Comparison of ENCODE assay signal across 11 cellular contexts in the genomic region with DNA sequence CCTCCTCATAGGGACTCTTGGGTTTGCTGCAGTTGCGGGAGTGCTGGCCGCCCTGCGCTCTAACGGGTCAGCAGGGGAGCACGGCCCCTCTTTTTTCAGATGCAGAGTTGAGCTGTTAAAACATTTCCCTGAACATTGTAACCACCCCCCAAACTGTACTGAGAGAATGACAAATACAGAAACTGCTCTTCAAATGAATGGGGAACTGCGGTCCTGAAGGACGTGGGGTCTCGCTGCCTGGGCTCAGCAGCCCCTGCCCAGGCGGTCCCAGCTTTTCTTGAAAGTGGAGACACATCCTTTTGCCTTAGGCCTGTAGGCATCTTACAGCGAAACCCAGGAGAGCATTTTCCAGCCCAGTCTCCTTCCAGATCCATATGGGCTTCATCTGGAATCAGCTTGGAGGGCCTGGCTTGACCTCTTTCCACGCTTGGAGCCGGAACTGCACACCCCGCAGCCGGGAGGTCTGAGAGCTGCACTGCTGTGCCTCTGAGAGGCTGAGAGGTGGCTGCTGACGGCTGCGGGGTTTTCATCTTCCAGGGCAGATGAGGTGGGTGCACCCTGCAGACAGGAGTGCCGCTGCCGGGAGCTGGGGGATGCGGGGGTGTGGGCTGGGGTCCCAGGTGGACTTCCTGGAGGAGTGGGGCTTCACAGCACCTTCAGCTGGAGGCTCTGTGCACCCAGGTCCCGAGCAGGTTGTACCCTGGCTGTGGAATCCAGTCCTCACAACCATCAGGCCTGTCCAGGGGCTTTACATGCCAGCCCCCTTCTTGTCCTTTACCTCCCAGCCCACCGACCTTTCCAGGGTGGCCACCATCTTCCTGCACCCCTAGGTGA. TPM values are rescaled to one million over a fixed set of nuclear protein-coding genes. Genes with fewer than 3 reads are reported as not detected.
A peak's percentile ranks its signal among the peaks of the same experiment; 100 is the strongest.
DNase-seq lines count a peak whose midpoint lies in the region; ATAC-seq, FAIRE-seq and TF ChIP-seq lines count a peak whose summit lies in the region.
"Had no signal": no experiment of that assay in that cellular context is flagged by ENCODE, and none has a peak within 500 bp of the region (broad histone marks: within the 10 kb centered on the region; RNA-seq: fewer than 3 reads in every experiment).

No MANE protein-coding gene starts in this region.

- CTCF ChIA-PET in H1 (lab: Charles Lee; ENCODE audit: partially characterized antibody): interaction anchor here (0.9 to 12.8 kb wide), 5 partner anchors 9 to 152 kb away, joined by 3 to 125 read pairs (median 4); no protein-coding TSS in a partner anchor

- no peak overlapping the region for H3K9ac ChIP-seq in H1 (replicated peaks in 1 of 4; ENCODE audit: extremely low read depth in 1 of 4, low read depth in 3 of 4, low read length in 3 of 4)
- H3K9ac ChIP-seq in mesendoderm (ENCODE audit: low read length): no peak overlapping the region

- H3K4ac ChIP-seq in H1 (replicated peaks; ENCODE audit: insufficient read length, low read depth, low read length): no peak overlapping the region
- no peak overlapping the region for H3K4ac ChIP-seq in mesendoderm (ENCODE audit: low read depth, low read length)

- peak overlapping the region; percentile 32 for H4K91ac ChIP-seq in H1 (replicated peaks; ENCODE audit: insufficient read length, low read length)

- peaks cover 6% of the 10 kb centered on the region for H3K79me1 ChIP-seq in H1 (ENCODE audit: low read depth, low read length)
- H3K79me1 ChIP-seq in mesendoderm (ENCODE audit: low read length): no peaks in the 10 kb centered on the region

- no peaks in the 10 kb centered on the region for H3K9me3 Mint-ChIP-seq in IgD-negative memory B cell
- H3K9me3 Mint-ChIP-seq in progenitor cell of endocrine pancreas (ENCODE audit: low read depth): no peaks in the 10 kb centered on the region

- no peak for TF ChIP-seq RAD21 in H1 (IDR thresholded peaks at IDR 0.05 in 1 of 2, conservative IDR thresholded peaks at IDR 0.05 in 1 of 2; ENCODE audit: low read depth in 2 of 2, low read length in 2 of 2)

- H3K27ac ChIP-seq in H1 (ENCODE audit: low read depth, low read length) (no peak overlapping the region), mesendoderm (ENCODE audit: low read depth, low read length) (no peak overlapping the region)
- H3K27ac ChIP-seq: 22Rv1 had no signal

- no peak overlapping the region for H3K14ac ChIP-seq in H1 (ENCODE audit: insufficient read length)

- POLR2A ChIA-PET in H1 (lab: Charles Lee; ENCODE audit: partially characterized antibody): interaction anchor here (1.4 to 3.7 kb wide), 3 partner anchors 15 to 40 kb away, joined by 4 to 29 read pairs (median 8); no protein-coding TSS in a partner anchor

- no peak overlapping the region for H4K5ac ChIP-seq in H1 (ENCODE audit: insufficient read length, low read depth, low read length)
- H4K5ac ChIP-seq in mesendoderm (ENCODE audit: low read length): no peak overlapping the region

- no peak for ATAC-seq in GM21529 (IDR thresholded peaks at IDR 0.05; ENCODE audit: unreplicated experiment)

- H2BK15ac ChIP-seq in H1 (ENCODE audit: low read length) (0 out of 2 replicates have a peak overlapping the region, but pooled peaks have one; percentile 88), mesendoderm (replicated peaks; ENCODE audit: low read depth) (no peak overlapping the region)

- H3K23ac ChIP-seq in H1 (ENCODE audit: insufficient read length) (no peak overlapping the region), mesendoderm (ENCODE audit: low read length) (no peak overlapping the region)

- peak overlapping the region; percentile 86 for H2BK20ac ChIP-seq in H1 (ENCODE audit: low read length)

- no peak overlapping the region for H3K56ac ChIP-seq in H1 (replicated peaks; ENCODE audit: insufficient read length, low read depth, low read length)
- no peak overlapping the region for H3K56ac ChIP-seq in mesendoderm (ENCODE audit: low read length)

- H3K36me3 ChIP-seq in H1 (ENCODE audit: control insufficient read depth in 2 of 4, insufficient read depth in 4 of 4, low read length in 3 of 4) (no peaks in the 10 kb centered on the region), mesendoderm (ENCODE audit: control insufficient read depth, insufficient read depth, low read length) (no peaks in the 10 kb centered on the region)
- H3K36me3 ChIP-seq: tibial artery had no signal

- H4K8ac ChIP-seq in H1 (ENCODE audit: extremely low read depth, insufficient read depth, low read length) (no peak overlapping the region; the same call in 1 of the 2 replicates), mesendoderm (ENCODE audit: low read depth, low read length) (no peak overlapping the region)

- H2AK5ac ChIP-seq in H1 (ENCODE audit: low read depth, low read length) (0 out of 2 replicates have a peak overlapping the region, but pooled peaks have one; percentile 34), mesendoderm (ENCODE audit: low read length) (no peak overlapping the region)

- H3K27me3 Mint-ChIP-seq in IgD-negative memory B cell (peaks cover 8% of the 10 kb centered on the region), progenitor cell of endocrine pancreas (peaks cover 10% of the 10 kb centered on the region)

- no peak for TF ChIP-seq CTCF in H1 (IDR thresholded peaks at IDR 0.05; ENCODE audit: control extremely low read depth in 1 of 3, insufficient read depth in 1 of 3, low read depth in 1 of 3, low read length in 3 of 3)
- TF ChIP-seq CTCF in progenitor cell of endocrine pancreas (IDR thresholded peaks at IDR 0.05; ENCODE audit: unreplicated experiment): no peak

- H3K9me3 ChIP-seq in H1 (ENCODE audit: insufficient read depth in 2 of 2, low read depth in 1 of 2, low read length in 1 of 2): no peaks in the 10 kb centered on the region
- H3K9me3 ChIP-seq: tibial artery had no signal

- H3K27me3 ChIP-seq in H1 (replicated peaks in 1 of 4; ENCODE audit: control insufficient read depth in 3 of 4, extremely low read depth in 1 of 4, insufficient read depth in 3 of 4, low read length in 3 of 4) (peaks cover 0 to 11% (median 5%) of the 10 kb centered on the region in 4 experiments; a peak in 4 of 7 replicates), mesendoderm (ENCODE audit: insufficient read depth, low read length, poor library complexity) (no peaks in the 10 kb centered on the region)
- H3K27me3 ChIP-seq: tibial artery had no signal

- WGBS in H1 (ENCODE audit: extremely low coverage in 1 of 2, insufficient coverage in 1 of 2, insufficient read length in 1 of 2, insufficient replicate concordance in 2 of 2, low coverage in 1 of 2, low lambda C conversion rate in 2 of 2, missing lambda C conversion rate in 1 of 2), 2 experiments: 60% methylated on average over 21 of the region's 21 CpGs; no CpG with 5 or more reads in 1 of the 2 experiments
- WGBS in mesendoderm (ENCODE audit: extremely low coverage, insufficient coverage, low lambda C conversion rate): no CpG with 5 or more reads among the region's 21 CpGs

- peak overlapping the region; percentile 48 to 67 for H3K4me2 ChIP-seq in H1 (ENCODE audit: insufficient read depth in 1 of 2, low read depth in 2 of 2, low read length in 2 of 2)
- no peak overlapping the region for H3K4me2 ChIP-seq in mesendoderm (ENCODE audit: low read length)

- H2BK5ac ChIP-seq in H1 (ENCODE audit: low read depth, low read length): 0 out of 2 replicates have a peak overlapping the region, but pooled peaks have one; percentile 24
- H2BK5ac ChIP-seq in mesendoderm (ENCODE audit: low read length): no peak overlapping the region

- TF ChIP-seq EP300 in H1 (IDR thresholded peaks at IDR 0.05; ENCODE audit: borderline replicate concordance in 1 of 2, low read depth in 2 of 2, low read length in 2 of 2): no peak

- H3K27ac Mint-ChIP-seq in IgD-negative memory B cell (no peak overlapping the region), progenitor cell of endocrine pancreas (no peak overlapping the region)

- H3K4me3 ChIP-seq in H1 (ENCODE audit: extremely low read depth in 1 of 4, insufficient read depth in 2 of 4, low read depth in 3 of 4, low read length in 4 of 4) (peak overlapping the region in 1 of 4 experiments; percentile 85; a peak in 3 of 8 replicates), mesendoderm (ENCODE audit: low read length) (no peak overlapping the region)

- no peak for TF ChIP-seq POLR2A in H1 (IDR thresholded peaks at IDR 0.05; ENCODE audit: control extremely low read depth in 1 of 2, low read depth in 2 of 2, low read length in 2 of 2)

- peaks cover 5 to 7% (median 7%) of the 10 kb centered on the region in 3 donors for H3K4me1 Mint-ChIP-seq in IgD-negative memory B cell
- peaks cover 13% of the 10 kb centered on the region for H3K4me1 Mint-ChIP-seq in progenitor cell of endocrine pancreas (ENCODE audit: low read depth)

- peaks cover 2 to 8% of the 10 kb centered on the region in 2 experiments for H4K20me1 ChIP-seq in H1 (replicated peaks in 1 of 2; ENCODE audit: control insufficient read depth in 1 of 2, insufficient read depth in 2 of 2, low read length in 2 of 2)

- no peaks in the 10 kb centered on the region for H3K79me2 ChIP-seq in H1 (ENCODE audit: control insufficient read depth in 1 of 2, insufficient read depth in 2 of 2, low read length in 2 of 2)
- H3K79me2 ChIP-seq in mesendoderm (ENCODE audit: control insufficient read depth, insufficient read depth, low read length): no peaks in the 10 kb centered on the region

- H3K23me2 ChIP-seq in H1 (ENCODE audit: low read depth, low read length): peaks cover 13% of the 10 kb centered on the region; the same call in 1 of the 2 replicates

- H3K4me1 ChIP-seq in H1 (replicated peaks in 1 of 4; ENCODE audit: control insufficient read depth in 3 of 4, insufficient read depth in 4 of 4, low read length in 3 of 4) (peaks cover 0 to 27% (median 17%) of the 10 kb centered on the region in 4 experiments; a peak in 5 of 7 replicates), mesendoderm (ENCODE audit: control insufficient read depth, low read depth, low read length) (no peaks in the 10 kb centered on the region)

- no peaks in the 10 kb centered on the region for H3K36me3 Mint-ChIP-seq in IgD-negative memory B cell
- H3K36me3 Mint-ChIP-seq in progenitor cell of endocrine pancreas (ENCODE audit: insufficient read depth): no peaks in the 10 kb centered on the region

- no peak for FAIRE-seq in H1 (lab: Jason Lieb, UNC)

- H2BK120ac ChIP-seq in H1 (replicated peaks; ENCODE audit: low read depth, low read length) (no peak overlapping the region), mesendoderm (ENCODE audit: low read depth, low read length) (no peak overlapping the region)

- peak overlapping the region; percentile 80; the same call in 1 of the 2 replicates for H2BK12ac ChIP-seq in H1 (ENCODE audit: low read depth, low read length)

- H3K4me3 Mint-ChIP-seq in IgD-negative memory B cell (peak overlapping the region; percentile 67 to 90 (median 82)), progenitor cell of endocrine pancreas (ENCODE audit: low read depth) (peak overlapping the region; percentile 42)

- DNase-seq in NCI-H82 (lab: John Stamatoyannopoulos, UW): peak; percentile 34
- no peak for DNase-seq in NCI-H82 treated with DMSO at 0.1 percent for 48 hours (lab: John Stamatoyannopoulos, UW; ENCODE audit: unreplicated experiment)
- peak in 1 of 2 experiments; percentile 49 for DNase-seq in H1 (ENCODE audit: low read depth in 1 of 2, low spot score in 2 of 2)
- no peak for DNase-seq in progenitor cell of endocrine pancreas (ENCODE audit: low spot score, unreplicated experiment)
- no peak for DNase-seq in SHP77 treated with DMSO at 0.1 percent for 48 hours (lab: John Stamatoyannopoulos, UW)
- no peak for DNase-seq in mesendoderm
- DNase-seq: NCI-H2029 treated with DMSO at 0.1 percent for 48 hours, tibial artery had no signal

- H3K18ac ChIP-seq in H1 (ENCODE audit: extremely low read depth, low read length) (peak overlapping the region; percentile 66; the same call in 1 of the 2 replicates), mesendoderm (ENCODE audit: low read length) (no peak overlapping the region)

- H2AFZ ChIP-seq in H1 (ENCODE audit: low read length): no peak overlapping the region

RNA-seq across cellular contexts. Expression of a gene that starts 1.2 kb away (rescaled TPM):
- 42.0 TPM for polyA plus RNA-seq in IgD-negative memory B cell
- 30.5 and 31.6 TPM in 2 replicates for total RNA-seq in H1 (2021; fragmentation: NEBNext Ultra II Directional; extraction: Animal tissue kit (Norgen Biotek cat#: 25700))
- 37.6 and 52.1 TPM in 2 replicates for polyA plus RNA-seq in H1 (2011; rRNA removed)
- 36.0 TPM for polyA plus RNA-seq in H1 (2011; cell fraction: cytosol; rRNA removed)
- 44.9 TPM for polyA plus RNA-seq in H1 (2011; cell fraction: nucleus; rRNA removed)
- polyA plus RNA-seq in H1 (2012, experiment 1 of 2): 16.4 to 27.5 TPM (median 25.2 TPM) in 4 replicates
- 26.0 TPM for polyA plus RNA-seq in H1 (2012, experiment 2 of 2)
- polyA plus RNA-seq in H1 (2013, experiment 1 of 2): 32.4 TPM
- polyA plus RNA-seq in H1 (2013, experiment 2 of 2): 37.1 TPM
- polyA minus RNA-seq in H1 (2011; rRNA and poly(A)+ RNA removed): 9.3 and 15.5 TPM in 2 replicates
- 19.5 TPM for polyA minus RNA-seq in H1 (2011; cell fraction: cytosol; rRNA and poly(A)+ RNA removed)
- 12.9 TPM for polyA minus RNA-seq in H1 (2011; cell fraction: nucleus; rRNA and poly(A)+ RNA removed)
- 27.7 and 28.0 TPM in 2 replicates for total RNA-seq in progenitor cell of endocrine pancreas
- polyA plus RNA-seq in mesendoderm (2013, experiment 1 of 2): 14.1 TPM
- polyA plus RNA-seq in mesendoderm (2013, experiment 2 of 2): 14.3 TPM

RNA-seq across cellular contexts. Expression of a gene that starts 23.9 kb away (rescaled TPM):
- polyA plus RNA-seq in IgD-negative memory B cell: 0.90 TPM
- 32.3 and 35.3 TPM in 2 replicates for total RNA-seq in H1 (2021; fragmentation: NEBNext Ultra II Directional; extraction: Animal tissue kit (Norgen Biotek cat#: 25700))
- 64.8 and 78.8 TPM in 2 replicates for polyA plus RNA-seq in H1 (2011; rRNA removed)
- 58.4 TPM for polyA plus RNA-seq in H1 (2011; cell fraction: cytosol; rRNA removed)
- polyA plus RNA-seq in H1 (2011; cell fraction: nucleus; rRNA removed): 75.1 TPM
- 19.5 to 34.6 TPM (median 30.7 TPM) in 4 replicates for polyA plus RNA-seq in H1 (2012, experiment 1 of 2)
- polyA plus RNA-seq in H1 (2012, experiment 2 of 2): 28.6 TPM
- 28.2 TPM for polyA plus RNA-seq in H1 (2013, experiment 1 of 2)
- 28.5 TPM for polyA plus RNA-seq in H1 (2013, experiment 2 of 2)
- 13.3 and 14.7 TPM in 2 replicates for polyA minus RNA-seq in H1 (2011; rRNA and poly(A)+ RNA removed)
- polyA minus RNA-seq in H1 (2011; cell fraction: cytosol; rRNA and poly(A)+ RNA removed): 22.6 TPM
- polyA minus RNA-seq in H1 (2011; cell fraction: nucleus; rRNA and poly(A)+ RNA removed): 19.6 TPM
- total RNA-seq in progenitor cell of endocrine pancreas: 51.3 and 52.9 TPM in 2 replicates
- 17.8 TPM for polyA plus RNA-seq in mesendoderm (2013, experiment 1 of 2)
- 18.1 TPM for polyA plus RNA-seq in mesendoderm (2013, experiment 2 of 2)

RNA-seq across cellular contexts. Expression of a gene that starts 25.8 kb away (rescaled TPM):
- polyA plus RNA-seq in IgD-negative memory B cell (not detected), H1 (2011; rRNA removed) (53.4 and 82.5 TPM in 2 replicates)
- total RNA-seq in H1 (2021; fragmentation: NEBNext Ultra II Directional; extraction: Animal tissue kit (Norgen Biotek cat#: 25700)): 37.8 and 39.8 TPM in 2 replicates
- 63.0 TPM for polyA plus RNA-seq in H1 (2011; cell fraction: cytosol; rRNA removed)
- polyA plus RNA-seq in H1 (2011; cell fraction: nucleus; rRNA removed): 82.5 TPM
- polyA plus RNA-seq in H1 (2012, experiment 1 of 2): 17.3 to 46.4 TPM (median 40.7 TPM) in 4 replicates
- polyA plus RNA-seq in H1 (2012, experiment 2 of 2): 43.2 TPM
- 66.8 TPM for polyA plus RNA-seq in H1 (2013, experiment 1 of 2)
- polyA plus RNA-seq in H1 (2013, experiment 2 of 2): 68.8 TPM
- polyA minus RNA-seq in H1 (2011; rRNA and poly(A)+ RNA removed): 7.2 and 9.3 TPM in 2 replicates
- polyA minus RNA-seq in H1 (2011; cell fraction: cytosol; rRNA and poly(A)+ RNA removed): 30.7 TPM
- polyA minus RNA-seq in H1 (2011; cell fraction: nucleus; rRNA and poly(A)+ RNA removed): 12.8 TPM
- 13.5 and 16.3 TPM in 2 replicates for total RNA-seq in progenitor cell of endocrine pancreas
- 14.0 TPM for polyA plus RNA-seq in mesendoderm (2013, experiment 1 of 2)
- 13.6 TPM for polyA plus RNA-seq in mesendoderm (2013, experiment 2 of 2)

RNA-seq across cellular contexts. Expression of a gene that starts 54.2 kb away (rescaled TPM):
- 68.0 TPM for polyA plus RNA-seq in IgD-negative memory B cell
- total RNA-seq in H1 (2021; fragmentation: NEBNext Ultra II Directional; extraction: Animal tissue kit (Norgen Biotek cat#: 25700)): 2.8 and 4.8 TPM in 2 replicates
- 2.6 and 3.5 TPM in 2 replicates for polyA plus RNA-seq in H1 (2011; rRNA removed)
- polyA plus RNA-seq in H1 (2011; cell fraction: cytosol; rRNA removed): 3.5 TPM
- polyA plus RNA-seq in H1 (2011; cell fraction: nucleus; rRNA removed): 3.0 TPM
- 1.1 to 2.7 TPM (median 2.4 TPM) in 4 replicates for polyA plus RNA-seq in H1 (2012, experiment 1 of 2)
- polyA plus RNA-seq in H1 (2012, experiment 2 of 2): 2.3 TPM
- 2.1 TPM for polyA plus RNA-seq in H1 (2013, experiment 1 of 2)
- polyA plus RNA-seq in H1 (2013, experiment 2 of 2): 2.0 TPM
- 0.98 and 1.5 TPM in 2 replicates for polyA minus RNA-seq in H1 (2011; rRNA and poly(A)+ RNA removed)
- 2.1 TPM for polyA minus RNA-seq in H1 (2011; cell fraction: cytosol; rRNA and poly(A)+ RNA removed)
- polyA minus RNA-seq in H1 (2011; cell fraction: nucleus; rRNA and poly(A)+ RNA removed): 0.60 TPM
- total RNA-seq in progenitor cell of endocrine pancreas: 0.42 TPM in 1 of 2 replicates, not detected in the other
- 0.27 TPM for polyA plus RNA-seq in mesendoderm (2013, experiment 1 of 2)
- polyA plus RNA-seq in mesendoderm (2013, experiment 2 of 2): 0.59 TPM

RNA-seq across cellular contexts. Expression of a gene that starts 59.8 kb away (rescaled TPM):
- polyA plus RNA-seq in IgD-negative memory B cell (not detected), H1 (2011; rRNA removed) (not detected in 2 replicates)
- not detected in 2 replicates for total RNA-seq in H1 (2021; fragmentation: NEBNext Ultra II Directional; extraction: Animal tissue kit (Norgen Biotek cat#: 25700))
- not detected for polyA plus RNA-seq in H1 (2011; cell fraction: cytosol; rRNA removed)
- not detected for polyA plus RNA-seq in H1 (2011; cell fraction: nucleus; rRNA removed)
- polyA plus RNA-seq in H1 (2012, experiment 1 of 2): not detected in 4 replicates
- polyA plus RNA-seq in H1 (2012, experiment 2 of 2): not detected
- not detected for polyA plus RNA-seq in H1 (2013, experiment 1 of 2)
- polyA plus RNA-seq in H1 (2013, experiment 2 of 2): not detected
- not detected in 2 replicates for polyA minus RNA-seq in H1 (2011; rRNA and poly(A)+ RNA removed)
- not detected for polyA minus RNA-seq in H1 (2011; cell fraction: cytosol; rRNA and poly(A)+ RNA removed)
- not detected for polyA minus RNA-seq in H1 (2011; cell fraction: nucleus; rRNA and poly(A)+ RNA removed)
- total RNA-seq in progenitor cell of endocrine pancreas: not detected in 2 replicates
- polyA plus RNA-seq in mesendoderm (2013, experiment 1 of 2): not detected
- not detected for polyA plus RNA-seq in mesendoderm (2013, experiment 2 of 2)
